ENCODE assay signal across 1 cellular context in genomic region chr12:6936642-6937480, GRCh38.
TF ChIP-seq lines count a peak whose summit lies in the region.

No MANE protein-coding gene starts in this region.

TF ChIP-seq in HepG2, 621 proteins besides CTCF, POLR2A, EP300 and RAD21:
- no peak for TF ChIP-seq NR1H2 (CRISPR knock-in tag; IDR thresholded peaks at IDR 0.05; ENCODE audit: borderline replicate concordance, low read depth)
- peak; percentile 13 for TF ChIP-seq AGO2 (optimal IDR thresholded peaks at IDR 0.05; ENCODE audit: low read depth, low read length)
- no peak for TF ChIP-seq ETV6 (CRISPR knock-in tag; conservative IDR thresholded peaks at IDR 0.05)
- peak; percentile 39; the same call in 1 of the 2 replicates for TF ChIP-seq POLR2AphosphoS5 (IDR thresholded peaks at IDR 0.05; ENCODE audit: low read depth, low read length)
- TF ChIP-seq ZNF564 (CRISPR knock-in tag; IDR thresholded peaks at IDR 0.05), result no peak
- TF ChIP-seq NFKB2 (CRISPR knock-in tag; IDR thresholded peaks at IDR 0.05; ENCODE audit: borderline replicate concordance), result no peak
- no peak for TF ChIP-seq ZNF431 (CRISPR knock-in tag; IDR thresholded peaks at IDR 0.05; ENCODE audit: borderline replicate concordance, low read depth)
- no peak for TF ChIP-seq NFYC (CRISPR knock-in tag; IDR thresholded peaks at IDR 0.05)
- TF ChIP-seq KDM5A (IDR thresholded peaks at IDR 0.05; ENCODE audit: borderline replicate concordance, low read length), result no peak
- no peak for TF ChIP-seq KDM6A (CRISPR knock-in tag; IDR thresholded peaks at IDR 0.05; ENCODE audit: low read depth)
- no peak for TF ChIP-seq KLF12 (CRISPR knock-in tag; IDR thresholded peaks at IDR 0.05; ENCODE audit: borderline replicate concordance)
- no peak for TF ChIP-seq ZNF883 (CRISPR knock-in tag; IDR thresholded peaks at IDR 0.05; ENCODE audit: not compliant biosample characterization)
- no peak for TF ChIP-seq RNF2 (conservative IDR thresholded peaks at IDR 0.05; ENCODE audit: low read depth)
- 0 out of 2 replicates have a peak, but pooled peaks have one; percentile 5 for TF ChIP-seq ZC3H4 (CRISPR knock-in tag; IDR thresholded peaks at IDR 0.05; ENCODE audit: borderline replicate concordance)
- TF ChIP-seq ZNF629 (CRISPR knock-in tag; conservative IDR thresholded peaks at IDR 0.05), result no peak
- no peak for TF ChIP-seq ZNF30 (CRISPR knock-in tag; IDR thresholded peaks at IDR 0.05)
- no peak for TF ChIP-seq ZNF281 (CRISPR knock-in tag; IDR thresholded peaks at IDR 0.05; ENCODE audit: borderline replicate concordance)
- TF ChIP-seq ZNF512B (CRISPR knock-in tag; IDR thresholded peaks at IDR 0.05; ENCODE audit: borderline replicate concordance), result no peak
- TF ChIP-seq REL (CRISPR knock-in tag; conservative IDR thresholded peaks at IDR 0.05), result 0 out of 2 replicates have a peak, but pooled peaks have one; percentile 22
- TF ChIP-seq ZMYM4 (CRISPR knock-in tag; IDR thresholded peaks at IDR 0.05), result no peak
- no peak for TF ChIP-seq GTF3A (CRISPR knock-in tag; conservative IDR thresholded peaks at IDR 0.05)
- TF ChIP-seq HOXA7 (CRISPR knock-in tag; IDR thresholded peaks at IDR 0.05), result 0 out of 2 replicates have a peak, but pooled peaks have one; percentile 3
- peak; percentile 32; the same call in 1 of the 2 replicates for TF ChIP-seq ZBTB38 (CRISPR knock-in tag; IDR thresholded peaks at IDR 0.05)
- TF ChIP-seq IKZF1 (IDR thresholded peaks at IDR 0.05), result no peak
- TF ChIP-seq ZNF230 (CRISPR knock-in tag; IDR thresholded peaks at IDR 0.05), result no peak
- no peak for TF ChIP-seq SP1 (IDR thresholded peaks at IDR 0.05)
- no peak for TF ChIP-seq SP1 (CRISPR knock-in tag; IDR thresholded peaks at IDR 0.05)
- TF ChIP-seq ZFX (CRISPR knock-in tag; IDR thresholded peaks at IDR 0.05; ENCODE audit: low read depth), result no peak
- TF ChIP-seq ZNF350 (CRISPR knock-in tag; IDR thresholded peaks at IDR 0.05; ENCODE audit: borderline replicate concordance, low read depth), result no peak
- TF ChIP-seq ZNF329 (CRISPR knock-in tag; IDR thresholded peaks at IDR 0.05; ENCODE audit: low read depth), result no peak
- TF ChIP-seq ZMAT3 (CRISPR knock-in tag; conservative IDR thresholded peaks at IDR 0.05), result no peak
- TF ChIP-seq NCOA1 (CRISPR knock-in tag; IDR thresholded peaks at IDR 0.05), result no peak
- TF ChIP-seq POLR2G (IDR thresholded peaks at IDR 0.05; ENCODE audit: low read depth, low read length), result no peak
- TF ChIP-seq ZNF276 (CRISPR knock-in tag; IDR thresholded peaks at IDR 0.05; ENCODE audit: low read depth), result no peak
- no peak for TF ChIP-seq YY1 (IDR thresholded peaks at IDR 0.05; ENCODE audit: insufficient read depth, insufficient replicate concordance, low read depth, low read length)
- TF ChIP-seq AGO1 (IDR thresholded peaks at IDR 0.05; ENCODE audit: low read depth, low read length, poor library complexity, severe bottlenecking), result peak; percentile 23
- no peak for TF ChIP-seq ZNF746 (CRISPR knock-in tag; IDR thresholded peaks at IDR 0.05)
- TF ChIP-seq HNRNPK (IDR thresholded peaks at IDR 0.05; ENCODE audit: low read depth, low read length, poor library complexity, severe bottlenecking), result no peak
- TF ChIP-seq SSRP1 (CRISPR knock-in tag; IDR thresholded peaks at IDR 0.05), result no peak
- TF ChIP-seq ZFP36L1 (CRISPR knock-in tag; IDR thresholded peaks at IDR 0.05), result no peak
- TF ChIP-seq MYNN (CRISPR knock-in tag; IDR thresholded peaks at IDR 0.05; ENCODE audit: low read depth), result no peak
